ENCODE assay signal across 21 cellular contexts in genomic region chr19:640606-641170, GRCh38. TPM values are rescaled to one million over a fixed set of nuclear protein-coding genes. Genes with fewer than 3 reads are reported as not detected.
"Had no signal": no experiment of that assay in that cellular context is flagged by ENCODE, and none has a peak within 500 bp of the region (broad histone marks: within the 10 kb centered on the region; RNA-seq: fewer than 3 reads in every experiment).

No MANE protein-coding gene starts in this region.

- H3K36me3 Mint-ChIP-seq: activated naive CD8-positive, alpha-beta T cell had no signal

- H3K27me3 Mint-ChIP-seq: activated naive CD8-positive, alpha-beta T cell had no signal

- H3K36me3 ChIP-seq: transverse colon had no signal

- H3K4me3 Mint-ChIP-seq: activated CD4-positive, alpha-beta memory T cell treated with anti-CD3 and anti-CD28 coated beads, Interleukin-2, amount 10 ng/mL, durations not matched to agents 7 days and 5 days; activated naive CD8-positive, alpha-beta T cell; nephron had no signal

- H3K27ac ChIP-seq: body of pancreas, foreskin keratinocyte had no signal

- H3K4me1 ChIP-seq: foreskin keratinocyte had no signal

- H3K27me3 ChIP-seq: body of pancreas, foreskin keratinocyte, transverse colon had no signal

- H3K9me3 ChIP-seq: body of pancreas, transverse colon had no signal

- H3K9me3 Mint-ChIP-seq: activated CD4-positive, alpha-beta memory T cell treated with anti-CD3 and anti-CD28 coated beads, Interleukin-2, amount 10 ng/mL, durations not matched to agents 7 days and 5 days; activated T-cell treated with anti-CD3 and anti-CD28 coated beads, Interleukin-2, amount 50 U/mL, for 72 hours; nephron had no signal

- H3K4me1 Mint-ChIP-seq: nephron had no signal

- DNase-seq: activated CD4-positive, alpha-beta memory T cell treated with anti-CD3 and anti-CD28 coated beads, Interleukin-2, amount 10 ng/mL, durations not matched to agents 7 days and 5 days; activated CD4-positive, alpha-beta T cell treated with anti-CD3 and anti-CD28 coated beads for 4 hours; activated gamma-delta T cell treated with Interleukin-2 at 50 U/mL for 16 hours; amygdala; body of pancreas; central memory CD4-positive, alpha-beta T cell; cortex of kidney; effector CD8-positive, alpha-beta T cell; foreskin keratinocyte; head of caudate nucleus; kidney glomerular epithelial cell; left ventricle myocardium superior; mesenchymal stem cell; occipital lobe; stimulated activated CD4-positive, alpha-beta T cell treated with anti-CD3 and anti-CD28 coated beads, Interleukin-2, amount 100 ng/mL, for 48 hours; transverse colon had no signal

- H3K27ac Mint-ChIP-seq: activated CD4-positive, alpha-beta memory T cell treated with anti-CD3 and anti-CD28 coated beads, Interleukin-2, amount 10 ng/mL, durations not matched to agents 7 days and 5 days; activated naive CD8-positive, alpha-beta T cell; nephron had no signal

- H3K4me3 ChIP-seq: body of pancreas had no signal

RNA-seq across cellular contexts. Expression of gene FGF22, which starts 1.0 kb away (rescaled TPM):
- total RNA-seq: activated CD4-positive, alpha-beta memory T cell treated with anti-CD3 and anti-CD28 coated beads, Interleukin-2, amount 10 ng/mL, durations not matched to agents 7 days and 5 days; activated T-cell treated with anti-CD3 and anti-CD28 coated beads, Interleukin-2, amount 50 U/mL, for 72 hours; body of pancreas; foreskin keratinocyte; left ventricle myocardium superior; skeletal muscle tissue; transverse colon had no signal

RNA-seq across cellular contexts. Expression of gene HCN2, which starts 51.0 kb away (rescaled TPM):
- total RNA-seq: skeletal muscle tissue, subcutaneous adipose tissue had no signal
